ENCODE assay signal across 19 cellular contexts in genomic region chr20:34155864-34156263, GRCh38.
"Had no signal": no experiment of that assay in that cellular context is flagged by ENCODE, and none has a peak within 500 bp of the region (broad histone marks: within the 10 kb centered on the region; RNA-seq: fewer than 3 reads in every experiment).

No MANE protein-coding gene starts in this region.

- H3K27me3 ChIP-seq: body of pancreas, pancreas, transverse colon had no signal

- H3K4me3 ChIP-seq: body of pancreas, esophagus muscularis mucosa, left ventricle myocardium inferior, pancreas, transverse colon had no signal

- H3K27ac ChIP-seq: body of pancreas, esophagus muscularis mucosa, left ventricle myocardium inferior, pancreas, transverse colon had no signal

- DNase-seq: activated CD4-positive, alpha-beta T cell treated with anti-CD3 and anti-CD28 coated beads, Interleukin-2, amount 10 ng/mL, durations not matched to agents 24 days and 14 days; activated CD4-positive, CD25-positive, alpha-beta regulatory T cell; activated CD8-positive, alpha-beta memory T cell treated with anti-CD3 and anti-CD28 coated beads, Interleukin-2, amount 50 U/mL, for 48 hours; activated gamma-delta T cell; activated T-cell treated with anti-CD3 and anti-CD28 coated beads, Interleukin-2, amount 50 U/mL, for 72 hours; amygdala; body of pancreas; caudate nucleus; hypothalamus; left ventricle myocardium inferior; naive thymus-derived CD8-positive, alpha-beta T cell; pancreas; stimulated activated CD4-positive, alpha-beta T cell treated with anti-CD3 and anti-CD28 coated beads, Interleukin-12 subunit alpha, Interleukin-12 subunit beta, amount 100 ng/mL, for 4 hours; stimulated activated CD4-positive, alpha-beta T cell treated with anti-CD3 and anti-CD28 coated beads, Interleukin-2, amount 100 ng/mL, for 24 hours; stimulated activated naive CD4-positive, alpha-beta T cell; substantia nigra; transverse colon had no signal

- H3K4me1 ChIP-seq: body of pancreas, esophagus muscularis mucosa, left ventricle myocardium inferior, pancreas, transverse colon had no signal

- FAIRE-seq: colon, pancreas had no signal

- ATAC-seq: activated T-cell treated with anti-CD3 and anti-CD28 coated beads, Interleukin-2, amount 50 U/mL, for 72 hours; body of pancreas; naive thymus-derived CD8-positive, alpha-beta T cell; pancreas had no signal

- H3K9me3 ChIP-seq: body of pancreas, pancreas, transverse colon had no signal

- H3K36me3 ChIP-seq: esophagus muscularis mucosa, left ventricle myocardium inferior, pancreas, transverse colon had no signal
